In genomic region chr7:130886438-130887135, GRCh38 we compare ENCODE assay signal across 12 cellular contexts.
DNase-seq lines count a peak whose midpoint lies in the region; ATAC-seq and TF ChIP-seq lines count a peak whose summit lies in the region.
"Had no signal": no experiment of that assay in that cellular context is flagged by ENCODE, and none has a peak within 500 bp of the region (broad histone marks: within the 10 kb centered on the region; RNA-seq: fewer than 3 reads in every experiment).

No MANE protein-coding gene starts in this region.

- no peak for TF ChIP-seq CTCF in HEK293 (tag by site-specific recombination; IDR thresholded peaks at IDR 0.05)
- TF ChIP-seq CTCF in gastroesophageal sphincter (IDR thresholded peaks at IDR 0.05), result no peak
- no peak for TF ChIP-seq CTCF in MM.1S (IDR thresholded peaks at IDR 0.05; ENCODE audit: low read length)

- peaks cover 4% of the 10 kb centered on the region; the same call in 1 of the 2 replicates for H4K20me1 ChIP-seq in MM.1S (ENCODE audit: insufficient read depth, low read length)

- ATAC-seq in gastroesophageal sphincter (no peak), HG03432 (IDR thresholded peaks at IDR 0.05; ENCODE audit: unreplicated experiment) (no peak)

- H3K9ac ChIP-seq in skeletal muscle satellite cell (ENCODE audit: low read depth, low read length), result peak overlapping the region; percentile 76
- H3K9ac ChIP-seq in MM.1S (ENCODE audit: low read length), result no peak overlapping the region
- H3K9ac ChIP-seq: parathyroid adenoma had no signal

- no peaks in the 10 kb centered on the region for H3F3A ChIP-seq in MM.1S (ENCODE audit: insufficient read depth, low read length)

- H3K4me2 ChIP-seq in skeletal muscle satellite cell (ENCODE audit: low read length) (peak overlapping the region; percentile 66), MM.1S (ENCODE audit: low read depth, low read length) (no peak overlapping the region)

- no peaks in the 10 kb centered on the region for H3K9me3 ChIP-seq in HEK293 (ENCODE audit: control insufficient read depth, insufficient read depth, low read depth, low read length)
- H3K9me3 ChIP-seq in gastroesophageal sphincter, result no peaks in the 10 kb centered on the region
- H3K9me3 ChIP-seq in skeletal muscle satellite cell (replicated peaks; ENCODE audit: low read length), result no peaks in the 10 kb centered on the region
- no peaks in the 10 kb centered on the region for H3K9me3 ChIP-seq in MM.1S (replicated peaks; ENCODE audit: insufficient read depth, low read length)

- POLR2A ChIA-PET in HEK293 (lab: Yijun Ruan, JAX), result no interaction called here

- H3K27ac ChIP-seq in HEK293 (ENCODE audit: extremely low read depth, low read depth, low read length), result no peak overlapping the region
- H3K27ac ChIP-seq in gastroesophageal sphincter, result peak overlapping the region in 3 of 4 donors; percentile 18 to 90 (median 65)
- no peak overlapping the region for H3K27ac ChIP-seq in MM.1S (ENCODE audit: low read length)
- H3K27ac ChIP-seq: parathyroid adenoma had no signal

- peak; percentile 55 for DNase-seq in activated CD8-positive, alpha-beta memory T cell treated with anti-CD3 and anti-CD28 coated beads, Interleukin-2, amount 50 U/mL, for 48 hours
- DNase-seq in MM.1S, result no peak
- DNase-seq in COLO829 (ENCODE audit: low spot score), result no peak
- DNase-seq: activated CD4-positive, alpha-beta T cell treated with anti-CD3 and anti-CD28 coated beads, Interleukin-2, amount 10 ng/mL, durations not matched to agents 7 days and 5 days; DND-41; H7; NCI-H1694 treated with DMSO at 0.1 percent for 48 hours had no signal

- H3K4me3 ChIP-seq in HEK293 (ENCODE audit: low read depth, low read length) (no peak overlapping the region), gastroesophageal sphincter (no peak overlapping the region), skeletal muscle satellite cell (ENCODE audit: low read length) (peak overlapping the region; percentile 21), MM.1S (ENCODE audit: low read length) (no peak overlapping the region)

- 69 to 90% methylated on average over 7 of the region's 10 CpGs for WGBS in gastroesophageal sphincter (ENCODE audit: low coverage in 1 of 2), 2 donors

- CTCF ChIA-PET in HEK293 (lab: Yijun Ruan, JAX), result interaction anchor here (2.5 to 9.0 kb wide), 2 partner anchors 9 to 11 kb away, joined by 14 to 63 read pairs; no protein-coding TSS in a partner anchor

- H2AFZ ChIP-seq in MM.1S (ENCODE audit: low read length), result no peak overlapping the region
- H2AFZ ChIP-seq: parathyroid adenoma had no signal

- no peaks in the 10 kb centered on the region for H3K27me3 ChIP-seq in gastroesophageal sphincter
- H3K27me3 ChIP-seq in skeletal muscle satellite cell (ENCODE audit: control insufficient read depth, insufficient read depth, low read length), result no peaks in the 10 kb centered on the region
- no peaks in the 10 kb centered on the region for H3K27me3 ChIP-seq in MM.1S (replicated peaks; ENCODE audit: insufficient read depth, low read length)

- H3K4me1 ChIP-seq in HEK293 (ENCODE audit: control insufficient read depth, insufficient read depth, low read length), result no peaks in the 10 kb centered on the region; the same call in 1 of the 2 replicates
- peaks cover 10 to 76% (median 20%) of the 10 kb centered on the region in 3 donors for H3K4me1 ChIP-seq in gastroesophageal sphincter
- H3K4me1 ChIP-seq in skeletal muscle satellite cell (ENCODE audit: control insufficient read depth, insufficient read depth, low read length), result peaks cover 97% of the 10 kb centered on the region
- H3K4me1 ChIP-seq in MM.1S (ENCODE audit: low read length), result no peaks in the 10 kb centered on the region
- H3K4me1 ChIP-seq: parathyroid adenoma had no signal

- H3K9me2 ChIP-seq in MM.1S (replicated peaks; ENCODE audit: insufficient read depth, low read length), result no peaks in the 10 kb centered on the region

- no peak for TF ChIP-seq EP300 in gastroesophageal sphincter (IDR thresholded peaks at IDR 0.05)

- no peaks in the 10 kb centered on the region for H3K36me3 ChIP-seq in HEK293 (ENCODE audit: control insufficient read depth in 2 of 2, insufficient read depth in 1 of 2, low read length in 2 of 2)
- peaks cover 0 to 62% of the 10 kb centered on the region in 2 donors for H3K36me3 ChIP-seq in gastroesophageal sphincter
- peaks cover 93% of the 10 kb centered on the region for H3K36me3 ChIP-seq in skeletal muscle satellite cell (ENCODE audit: insufficient read depth, low read length)
- peaks cover 20% of the 10 kb centered on the region for H3K36me3 ChIP-seq in MM.1S (replicated peaks; ENCODE audit: insufficient read depth, low read length)

- peaks cover 50% of the 10 kb centered on the region for H3K79me2 ChIP-seq in MM.1S (ENCODE audit: low read length)

- no peak for TF ChIP-seq POLR2A in gastroesophageal sphincter (IDR thresholded peaks at IDR 0.05)

TF ChIP-seq in HEK293, 187 proteins besides CTCF, POLR2A, EP300 and RAD21:
- TF ChIP-seq SCRT2 (tag by site-specific recombination; IDR thresholded peaks at IDR 0.05), result 0 out of 2 replicates have a peak, but pooled peaks have one; percentile 34
- TF ChIP-seq ZNF24 (tag by site-specific recombination; IDR thresholded peaks at IDR 0.05), result no peak
- TF ChIP-seq GLI4 (tag by site-specific recombination; IDR thresholded peaks at IDR 0.05), result no peak
- TF ChIP-seq ZSCAN30 (tag by site-specific recombination; IDR thresholded peaks at IDR 0.05), result no peak
- no peak for TF ChIP-seq IKZF3 (tag by site-specific recombination; IDR thresholded peaks at IDR 0.05)

Comparison
In these comparisons a context has a peak if more than half of its experiments do, and no peak if none do; other contexts are left out.
1. H3K27ac ChIP-seq: peak in gastroesophageal sphincter (3 of 4); none in HEK293 (single experiment) and MM.1S (single experiment).